1 cellular context compared by ENCODE assay signal in the genomic region with DNA sequence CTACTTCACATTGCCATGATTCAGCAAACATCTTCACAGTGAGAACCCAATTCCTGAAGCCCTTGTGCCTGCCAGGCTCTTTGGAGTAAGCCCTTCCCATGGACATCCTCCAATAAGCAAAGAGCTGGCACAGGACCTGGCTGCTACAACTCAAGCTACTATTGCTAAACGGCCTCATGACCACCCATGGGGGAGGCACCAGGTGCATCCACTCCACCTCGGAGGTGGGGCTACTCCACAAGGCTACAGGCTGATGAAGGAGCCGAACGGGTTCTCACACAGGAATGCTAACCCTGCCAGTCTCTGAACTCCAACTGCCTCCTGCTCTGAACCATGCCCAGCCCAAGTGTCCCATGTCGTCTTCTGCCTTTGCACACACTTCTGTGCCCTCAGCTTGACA.
TF ChIP-seq lines count a peak whose summit lies in the region.

No MANE protein-coding gene starts in this region.

TF ChIP-seq in IMR-90, 13 proteins besides CTCF, POLR2A, EP300 and RAD21 (continued from another document):
- TF ChIP-seq FOS (IDR thresholded peaks at IDR 0.05; ENCODE audit: low read depth, low read length) (no peak), RFX5 (IDR thresholded peaks at IDR 0.05; ENCODE audit: low read depth, low read length) (no peak)
TF ChIP-seq in IMR-90: peak in this region for 0.
